Comparison of ENCODE assay signal across 8 cellular contexts in genomic region chr4:158729716-158730559, GRCh38. TPM values are rescaled to one million over a fixed set of nuclear protein-coding genes. Genes with fewer than 3 reads are reported as not detected.
DNase-seq lines count a peak whose midpoint lies in the region; ATAC-seq and TF ChIP-seq lines count a peak whose summit lies in the region.

No MANE protein-coding gene starts in this region.

- H3K27ac ChIP-seq in transverse colon, result no peak overlapping the region

- H3K4me3 ChIP-seq in epithelial cell of proximal tubule (ENCODE audit: low read depth, low read length) (no peak overlapping the region), transverse colon (no peak overlapping the region)

- intact Hi-C loops in CD14-positive monocyte (cut with micrococcal nuclease), result loop anchor here (5.0 to 10.0 kb wide), 4 partner anchors 55 to 475 kb away; partner anchors contain the start of genes C4orf46 (in 1 of the 2) and ETFDH (in 1 of the 2)
- intact Hi-C loops in transverse colon (cut with DNase I; ENCODE audit: low total_unique reads), result loop anchor here (10.0 kb wide), 1 partner anchor 475 kb away; no protein-coding TSS in a partner anchor

- H3K36me3 Mint-ChIP-seq in CD14-positive monocyte, result no peaks in the 10 kb centered on the region
- peaks cover 5% of the 10 kb centered on the region for H3K36me3 Mint-ChIP-seq in activated CD8-positive, alpha-beta memory T cell treated with anti-CD3 and anti-CD28 coated beads, Interleukin-2, amount 10 ng/mL, durations not matched to agents 7 days and 5 days
- no peaks in the 10 kb centered on the region for H3K36me3 Mint-ChIP-seq in naive B cell

- H3K36me3 ChIP-seq in transverse colon, result no peaks in the 10 kb centered on the region

- H3K4me1 Mint-ChIP-seq in CD14-positive monocyte, result peaks cover 2% of the 10 kb centered on the region
- peaks cover 36% of the 10 kb centered on the region for H3K4me1 Mint-ChIP-seq in activated CD8-positive, alpha-beta memory T cell treated with anti-CD3 and anti-CD28 coated beads, Interleukin-2, amount 10 ng/mL, durations not matched to agents 7 days and 5 days
- H3K4me1 Mint-ChIP-seq in naive B cell, result no peaks in the 10 kb centered on the region

- no peak for TF ChIP-seq EP300 in transverse colon (IDR thresholded peaks at IDR 0.05; ENCODE audit: low read depth)

- in situ Hi-C loops in transverse colon (cut with MboI; ENCODE audit: low pct_ligation_motif_present in 1 of 4, low pct_unique_long_range_greater_than_20kb in 1 of 4, low sequenced_read_pairs in 3 of 4), result loop anchor here (5.0 to 25.0 kb wide), 7 partner anchors 32 to 707 kb away; no protein-coding TSS in a partner anchor

- CTCF ChIA-PET in activated CD8-positive, alpha-beta memory T cell treated with anti-CD3 and anti-CD28 coated beads, Interleukin-2, amount 10 ng/mL, durations not matched to agents 7 days and 5 days (lab: Charles Lee), result interaction anchor here (0.5 to 1.2 kb wide), 4 partner anchors 120 to 473 kb away, joined by 3 to 6 read pairs (median 3); no protein-coding TSS in a partner anchor

- peaks cover under 1 to 8% (median 4%) of the 10 kb centered on the region in 3 donors for H3K27me3 Mint-ChIP-seq in CD14-positive monocyte (ENCODE audit: low read depth in 3 of 3)
- H3K27me3 Mint-ChIP-seq in activated CD8-positive, alpha-beta memory T cell treated with anti-CD3 and anti-CD28 coated beads, Interleukin-2, amount 10 ng/mL, durations not matched to agents 7 days and 5 days, result peaks cover 15% of the 10 kb centered on the region
- peaks cover 56 to 58% (median 58%) of the 10 kb centered on the region in 3 donors for H3K27me3 Mint-ChIP-seq in naive B cell

- H3K4me1 ChIP-seq in transverse colon, result no peaks in the 10 kb centered on the region

- H3K4me3 Mint-ChIP-seq in CD14-positive monocyte (no peak overlapping the region), naive B cell (no peak overlapping the region)
- no peak overlapping the region for H3K4me3 Mint-ChIP-seq in activated CD8-positive, alpha-beta memory T cell treated with anti-CD3 and anti-CD28 coated beads, Interleukin-2, amount 10 ng/mL, durations not matched to agents 7 days and 5 days

- TF ChIP-seq CTCF in CD14-positive monocyte (IDR thresholded peaks at IDR 0.05) (peak; percentile 88), epithelial cell of proximal tubule (conservative IDR thresholded peaks at IDR 0.05; ENCODE audit: low read depth, low read length) (peak; percentile 94), transverse colon (IDR thresholded peaks at IDR 0.05) (peak; percentile 85 to 93 (median 91))

- TF ChIP-seq POLR2A in transverse colon (IDR thresholded peaks at IDR 0.05), result no peak

- peaks cover 6% of the 10 kb centered on the region for H3K27me3 ChIP-seq in transverse colon

- peak; percentile 92 for ATAC-seq in GM18909 (IDR thresholded peaks at IDR 0.05; ENCODE audit: poor library complexity, unreplicated experiment)
- peak; percentile 89 for ATAC-seq in HG03196 (IDR thresholded peaks at IDR 0.05; ENCODE audit: unreplicated experiment)
- peak; percentile 80 for ATAC-seq in activated CD8-positive, alpha-beta memory T cell treated with anti-CD3 and anti-CD28 coated beads, Interleukin-2, amount 10 ng/mL, durations not matched to agents 7 days and 5 days
- peak; percentile 53 to 74 for ATAC-seq in naive B cell (ENCODE audit: low read depth in 2 of 2)

- H3K27ac Mint-ChIP-seq in CD14-positive monocyte, result no peak overlapping the region
- peak overlapping the region; percentile 29 for H3K27ac Mint-ChIP-seq in activated CD8-positive, alpha-beta memory T cell treated with anti-CD3 and anti-CD28 coated beads, Interleukin-2, amount 10 ng/mL, durations not matched to agents 7 days and 5 days
- no peak overlapping the region for H3K27ac Mint-ChIP-seq in naive B cell

- WGBS in transverse colon (ENCODE audit: low coverage in 1 of 2), 2 donors, result 20 to 32% methylated on average over 4 to 5 of the region's 5 CpGs

- H3K9me3 Mint-ChIP-seq in CD14-positive monocyte (no peaks in the 10 kb centered on the region), naive B cell (no peaks in the 10 kb centered on the region)
- H3K9me3 Mint-ChIP-seq in activated CD8-positive, alpha-beta memory T cell treated with anti-CD3 and anti-CD28 coated beads, Interleukin-2, amount 10 ng/mL, durations not matched to agents 7 days and 5 days (ENCODE audit: low read depth), result no peaks in the 10 kb centered on the region

- DNase-seq in CD14-positive monocyte (ENCODE audit: low spot score) (no peak), NCI-H526 (lab: John Stamatoyannopoulos, UW) (peak; percentile 58 to 66), epithelial cell of proximal tubule (ENCODE audit: low read depth) (peak; percentile 40), naive B cell (peak; percentile 25), transverse colon (peak; percentile 72)
- peak; percentile 70 for DNase-seq in activated CD8-positive, alpha-beta memory T cell treated with anti-CD3 and anti-CD28 coated beads, Interleukin-2, amount 10 ng/mL, durations not matched to agents 7 days and 5 days

- no peaks in the 10 kb centered on the region for H3K9me3 ChIP-seq in transverse colon

RNA-seq across cellular contexts. Expression of gene PPID, which starts 6.7 kb away (rescaled TPM):
- polyA plus RNA-seq in CD14-positive monocyte, result 10 to 100 TPM; 18.1 to 30.5 TPM
- total RNA-seq in activated CD8-positive, alpha-beta memory T cell treated with anti-CD3 and anti-CD28 coated beads, Interleukin-2, amount 10 ng/mL, durations not matched to agents 7 days and 5 days, result 10 to 100 TPM; 39.4 to 43.9 TPM
- total RNA-seq in epithelial cell of proximal tubule, result 51.0 and 54.0 TPM in 2 replicates
- 10 to 100 TPM; 30.5 to 49.0 (median 46.0) TPM for polyA plus RNA-seq in naive B cell (ENCODE audit: low read depth in 6 of 6)
- 10 to 100 TPM in 2 of 4 donors, 1 to 10 TPM in 2; 7.9 to 21.8 (median 12.8) TPM for total RNA-seq in transverse colon

RNA-seq across cellular contexts. Expression of gene FNIP2, which starts 38.9 kb away (rescaled TPM):
- 1 to 10 TPM; 3.5 to 5.7 TPM for polyA plus RNA-seq in CD14-positive monocyte
- 10 to 100 TPM; 12.3 to 17.1 TPM for total RNA-seq in activated CD8-positive, alpha-beta memory T cell treated with anti-CD3 and anti-CD28 coated beads, Interleukin-2, amount 10 ng/mL, durations not matched to agents 7 days and 5 days
- 16.2 and 20.8 TPM in 2 replicates for total RNA-seq in epithelial cell of proximal tubule
- polyA plus RNA-seq in naive B cell (ENCODE audit: low read depth in 6 of 6), result not detected
- total RNA-seq in transverse colon, result 100 to 1,000 TPM in 1 of 4 donors, 10 to 100 TPM in 3; 47.2 to 105 (median 64.0) TPM

RNA-seq across cellular contexts. Expression of gene ETFDH, which starts 57.8 kb away (rescaled TPM):
- polyA plus RNA-seq in CD14-positive monocyte (10 to 100 TPM; 11.9 to 16.8 TPM), naive B cell (ENCODE audit: low read depth in 6 of 6) (1 to 10 TPM; 2.1 to 8.0 (median 5.5) TPM)
- total RNA-seq in activated CD8-positive, alpha-beta memory T cell treated with anti-CD3 and anti-CD28 coated beads, Interleukin-2, amount 10 ng/mL, durations not matched to agents 7 days and 5 days, result 10 to 100 TPM; 22.0 to 30.4 TPM
- total RNA-seq in epithelial cell of proximal tubule (7.1 and 9.2 TPM in 2 replicates), transverse colon (100 to 1,000 TPM in 2 of 4 donors, 10 to 100 TPM in 2; 19.5 to 144 (median 88.5) TPM)

RNA-seq across cellular contexts. Expression of gene C4orf46, which starts 58.3 kb away (rescaled TPM):
- polyA plus RNA-seq in CD14-positive monocyte (1 to 10 TPM; 5.4 to 7.6 TPM), naive B cell (ENCODE audit: low read depth in 6 of 6) (1 to 10 TPM; 4.6 to 7.2 (median 5.6) TPM)
- 10 to 100 TPM; 17.9 to 20.2 TPM for total RNA-seq in activated CD8-positive, alpha-beta memory T cell treated with anti-CD3 and anti-CD28 coated beads, Interleukin-2, amount 10 ng/mL, durations not matched to agents 7 days and 5 days
- total RNA-seq in epithelial cell of proximal tubule (17.8 and 23.9 TPM in 2 replicates), transverse colon (1 to 10 TPM in 3 of 4 donors, under 1 TPM in 1; 0.40 to 6.0 (median 2.7) TPM)
